Comparison of ENCODE assay signal across 14 cellular contexts in genomic region chr2:204913854-204914464, GRCh38.
DNase-seq lines count a peak whose midpoint lies in the region; ATAC-seq, FAIRE-seq and TF ChIP-seq lines count a peak whose summit lies in the region.
"Had no signal": no experiment of that assay in that cellular context is flagged by ENCODE, and none has a peak within 500 bp of the region (broad histone marks: within the 10 kb centered on the region; RNA-seq: fewer than 3 reads in every experiment).

No MANE protein-coding gene starts in this region.

- H2AK5ac ChIP-seq in mesendoderm (ENCODE audit: low read length) = no peak overlapping the region

- no peak overlapping the region for H4K8ac ChIP-seq in mesendoderm (ENCODE audit: low read depth, low read length)

- H2BK5ac ChIP-seq in mesendoderm (ENCODE audit: low read length) = no peak overlapping the region

- POLR2A ChIA-PET in Caco-2 (lab: Charles Lee) (no interaction called here), HEK293 (lab: Yijun Ruan, JAX) (no interaction called here)

- H3K36me3 Mint-ChIP-seq in Caco-2 (ENCODE audit: insufficient read depth, unreplicated experiment) = peaks cover 6% of the 10 kb centered on the region
- no peaks in the 10 kb centered on the region for H3K36me3 Mint-ChIP-seq in chondrocyte (ENCODE audit: low read depth)
- H3K36me3 Mint-ChIP-seq: CD8-positive, alpha-beta memory T cell had no signal

- no peak for TF ChIP-seq CTCF in Caco-2 (IDR thresholded peaks at IDR 0.05; ENCODE audit: insufficient read depth in 1 of 2, low read depth in 1 of 2, low read length in 1 of 2, severe bottlenecking in 1 of 2, unreplicated experiment in 1 of 2)
- TF ChIP-seq CTCF in HEK293 (tag by site-specific recombination; IDR thresholded peaks at IDR 0.05) = no peak
- no peak for TF ChIP-seq CTCF in chondrocyte (IDR thresholded peaks at IDR 0.05)

- H3K27ac Mint-ChIP-seq in Caco-2 (ENCODE audit: unreplicated experiment) = peak overlapping the region; percentile 78
- no peak overlapping the region for H3K27ac Mint-ChIP-seq in chondrocyte (ENCODE audit: unreplicated experiment)

- no peak overlapping the region for H3K18ac ChIP-seq in mesendoderm (ENCODE audit: low read length)

- WGBS in mesendoderm (ENCODE audit: extremely low coverage, insufficient coverage, low lambda C conversion rate) = no CpG with 5 or more reads among the region's 8 CpGs

- H2BK15ac ChIP-seq in mesendoderm (replicated peaks; ENCODE audit: low read depth) = no peak overlapping the region

- CTCF ChIA-PET in Caco-2 (lab: Charles Lee) = no interaction called here
- CTCF ChIA-PET in HEK293 (lab: Yijun Ruan, JAX) = interaction anchor here (0.6 kb wide), 1 partner anchor 881 kb away, joined by 3 read pairs; no protein-coding TSS in a partner anchor

- H3K4ac ChIP-seq in mesendoderm (ENCODE audit: low read depth, low read length) = no peak overlapping the region

- no peaks in the 10 kb centered on the region for H3K9me3 ChIP-seq in Caco-2
- H3K9me3 ChIP-seq in HEK293 (ENCODE audit: control insufficient read depth, insufficient read depth, low read depth, low read length) = no peaks in the 10 kb centered on the region
- H3K9me3 ChIP-seq: BLaER1 had no signal

- no peaks in the 10 kb centered on the region for H3K9me3 Mint-ChIP-seq in Caco-2 (ENCODE audit: unreplicated experiment)
- no peaks in the 10 kb centered on the region for H3K9me3 Mint-ChIP-seq in chondrocyte (ENCODE audit: low read depth)

- H3K27me3 ChIP-seq in Caco-2 (replicated peaks; ENCODE audit: control insufficient read depth, insufficient read depth, low read length) (no peaks in the 10 kb centered on the region), mesendoderm (ENCODE audit: insufficient read depth, low read length, poor library complexity) (no peaks in the 10 kb centered on the region)
- H3K27me3 ChIP-seq: BLaER1 had no signal

- BruUV-seq in Caco-2 (replicated peaks; lab: Mats Ljungman, UMichigan) = no TSS peak

- no peaks in the 10 kb centered on the region for H3K79me2 ChIP-seq in mesendoderm (ENCODE audit: control insufficient read depth, insufficient read depth, low read length)

- in situ Hi-C loops in SK-MEL-5 (cut with HindIII; ENCODE audit: low pct_unique_long_range_greater_than_20kb, low sequenced_read_pairs) = no loop called here

- FAIRE-seq in urothelium cell line (lab: Jason Lieb, UNC) = no peak
- FAIRE-seq: H54 had no signal

- no peak overlapping the region for H3K9ac ChIP-seq in mesendoderm (ENCODE audit: low read length)
- H3K9ac ChIP-seq: BLaER1 had no signal

- no peak overlapping the region for H2BK120ac ChIP-seq in mesendoderm (ENCODE audit: low read depth, low read length)

- H3K27me3 Mint-ChIP-seq in Caco-2 (ENCODE audit: insufficient read depth, unreplicated experiment) (no peaks in the 10 kb centered on the region), chondrocyte (ENCODE audit: low read depth) (no peaks in the 10 kb centered on the region)

- H3K23ac ChIP-seq in mesendoderm (ENCODE audit: low read length) = no peak overlapping the region

- H3K36me3 ChIP-seq in Caco-2 (ENCODE audit: control insufficient read depth, insufficient read depth, low read length) (peaks cover 1% of the 10 kb centered on the region; the same call in 1 of the 2 replicates), HEK293 (ENCODE audit: control insufficient read depth in 2 of 2, insufficient read depth in 1 of 2, low read length in 2 of 2) (no peaks in the 10 kb centered on the region), mesendoderm (ENCODE audit: control insufficient read depth, insufficient read depth, low read length) (no peaks in the 10 kb centered on the region)
- H3K36me3 ChIP-seq: BLaER1 had no signal

- no peak overlapping the region for H3K4me2 ChIP-seq in mesendoderm (ENCODE audit: low read length)
- H3K4me2 ChIP-seq: BLaER1 had no signal

- H3K4me1 Mint-ChIP-seq in Caco-2 (ENCODE audit: low read depth, unreplicated experiment) (no peaks in the 10 kb centered on the region), chondrocyte (ENCODE audit: low read depth) (no peaks in the 10 kb centered on the region)
- H3K4me1 Mint-ChIP-seq: CD8-positive, alpha-beta memory T cell had no signal

- H3K56ac ChIP-seq in mesendoderm (ENCODE audit: low read length) = no peak overlapping the region

- DNase-seq in Caco-2 (peak; percentile 14 to 35), SK-MEL-5 (ENCODE audit: low read depth, low spot score) (peak; percentile 8), chondrocyte (ENCODE audit: low spot score) (peak; percentile 48), NCI-H1417 (lab: John Stamatoyannopoulos, UW) (no peak), urothelium cell line (ENCODE audit: low spot score) (no peak), mesendoderm (no peak)
- DNase-seq: 8988T; AML-193; CD8-positive, alpha-beta memory T cell; IMR-90 had no signal

- H3K4me1 ChIP-seq in Caco-2 (no peaks in the 10 kb centered on the region), HEK293 (ENCODE audit: control insufficient read depth, insufficient read depth, low read length) (no peaks in the 10 kb centered on the region), mesendoderm (ENCODE audit: control insufficient read depth, low read depth, low read length) (no peaks in the 10 kb centered on the region)
- H3K4me1 ChIP-seq: BLaER1 had no signal

- H4K5ac ChIP-seq in mesendoderm (ENCODE audit: low read length) = no peak overlapping the region

- H3K4me3 Mint-ChIP-seq in Caco-2 (ENCODE audit: unreplicated experiment) (no peak overlapping the region), chondrocyte (ENCODE audit: unreplicated experiment) (no peak overlapping the region)
- H3K4me3 Mint-ChIP-seq: CD8-positive, alpha-beta memory T cell had no signal

- intact Hi-C loops in Caco-2 (cut with micrococcal nuclease; ENCODE audit: unreplicated experiment) = no loop called here

- no peak overlapping the region for H3K4me3 ChIP-seq in Caco-2 (ENCODE audit: low read depth, low read length)
- H3K4me3 ChIP-seq in HEK293 (ENCODE audit: low read depth, low read length) = no peak overlapping the region
- no peak overlapping the region for H3K4me3 ChIP-seq in mesendoderm (ENCODE audit: low read length)
- H3K4me3 ChIP-seq: BLaER1 had no signal

- H3K79me1 ChIP-seq in mesendoderm (ENCODE audit: low read length) = no peaks in the 10 kb centered on the region

- H3K27ac ChIP-seq in HEK293 (ENCODE audit: extremely low read depth, low read depth, low read length) (no peak overlapping the region), mesendoderm (ENCODE audit: low read depth, low read length) (no peak overlapping the region)
- H3K27ac ChIP-seq: BLaER1 had no signal

- ATAC-seq in GM18873 (IDR thresholded peaks at IDR 0.05; ENCODE audit: low FRiP score, unreplicated experiment) = no peak

TF ChIP-seq in HEK293, 187 proteins besides CTCF, POLR2A, EP300 and RAD21:
- TF ChIP-seq ZFP69B (tag by site-specific recombination; IDR thresholded peaks at IDR 0.05) (no peak), PRDM10 (tag by site-specific recombination; IDR thresholded peaks at IDR 0.05) (peak; percentile 59), ZNF274 (IDR thresholded peaks at IDR 0.05; ENCODE audit: low read length) (no peak), ZNF274 (tag by site-specific recombination; IDR thresholded peaks at IDR 0.05; ENCODE audit: borderline replicate concordance) (no peak), ZNF184 (tag by site-specific recombination; IDR thresholded peaks at IDR 0.05) (no peak), KLF17 (tag by site-specific recombination; IDR thresholded peaks at IDR 0.05) (no peak), ZNF792 (tag by site-specific recombination; IDR thresholded peaks at IDR 0.05) (no peak)

Comparison
In these comparisons a context has a peak if more than half of its experiments do, and no peak if none do; other contexts are left out.
1. DNase-seq: peak in Caco-2 (2 of 2), SK-MEL-5 (single experiment) and chondrocyte (single experiment); none in NCI-H1417 (0 of 3), urothelium cell line (single experiment) and mesendoderm (single experiment).